ENCODE assay signal across 8 cellular contexts in genomic region chr17:76014100-76014924, GRCh38. TPM values are rescaled to one million over a fixed set of nuclear protein-coding genes. Genes with fewer than 3 reads are reported as not detected.
DNase-seq lines count a peak whose midpoint lies in the region; ATAC-seq and TF ChIP-seq lines count a peak whose summit lies in the region.

No MANE protein-coding gene starts in this region.

- peak overlapping the region; percentile 88 for H3K23ac ChIP-seq in neuronal stem cell (ENCODE audit: low read depth, low read length, poor library complexity)

- ATAC-seq in Panc1 (peak; percentile 91), HG03439 (IDR thresholded peaks at IDR 0.05; ENCODE audit: unreplicated experiment) (no peak)
- ATAC-seq in activated T-cell treated with anti-CD3 and anti-CD28 coated beads, Interleukin-2, amount 50 U/mL, for 4 hours = peak; percentile 98

- peak overlapping the region; percentile 82 for H2AK5ac ChIP-seq in neuronal stem cell (ENCODE audit: low read depth, low read length)

- in situ Hi-C loops in Panc1 (cut with HindIII; ENCODE audit: low pct_unique_long_range_greater_than_20kb, low sequenced_read_pairs) = no loop called here

- H3K4me1 Mint-ChIP-seq in activated T-cell treated with anti-CD3 and anti-CD28 coated beads, Interleukin-2, amount 50 U/mL, for 4 hours (ENCODE audit: low read depth) = peaks cover 5% of the 10 kb centered on the region

- no peaks in the 10 kb centered on the region for H3K9me3 Mint-ChIP-seq in activated T-cell treated with anti-CD3 and anti-CD28 coated beads, Interleukin-2, amount 50 U/mL, for 4 hours

- H2BK12ac ChIP-seq in neuronal stem cell (ENCODE audit: low read length) = no peak overlapping the region

- DNase-seq in GM04504 (ENCODE audit: low read depth) = peak; percentile 26
- peak; percentile 32 for DNase-seq in Panc1 (ENCODE audit: low read depth, low spot score)
- peak; percentile 75 for DNase-seq in activated T-cell treated with anti-CD3 and anti-CD28 coated beads, Interleukin-2, amount 50 U/mL, for 4 hours
- DNase-seq in fibroblast of peridontal ligament (ENCODE audit: extremely low read depth) = peak; percentile 53
- peak; percentile 76 for DNase-seq in neuronal stem cell (ENCODE audit: low spot score)
- DNase-seq in substantia nigra (lab: John Stamatoyannopoulos, UW) = peak in 30 of 49 donors; percentile 13 to 65 (median 40)

- no peak overlapping the region for H3K4ac ChIP-seq in neuronal stem cell (ENCODE audit: low read length)

- H2BK15ac ChIP-seq in neuronal stem cell (ENCODE audit: low read length) = peak overlapping the region; percentile 37

- CTCF ChIA-PET in Panc1 (lab: Charles Lee) = interaction anchor here (0.6 to 1.2 kb wide), 7 partner anchors 10 to 266 kb away, joined by 3 to 10 read pairs (median 3); partner anchors contain the start of gene EVPL

- no TSS peak for BruUV-seq in Panc1 (replicated peaks; lab: Mats Ljungman, UMichigan)

- H4K8ac ChIP-seq in neuronal stem cell (ENCODE audit: low read depth, low read length) = no peak overlapping the region

- H3K9me3 ChIP-seq in KOPT-K1 (ENCODE audit: insufficient read depth, low read length, poor library complexity, severe bottlenecking) (no peaks in the 10 kb centered on the region), Panc1 (ENCODE audit: control insufficient read depth, insufficient read depth, low read depth, low read length) (no peaks in the 10 kb centered on the region), neuronal stem cell (replicated peaks in 1 of 2; ENCODE audit: control insufficient read depth in 2 of 2, insufficient read depth in 1 of 2, low read depth in 1 of 2, low read length in 2 of 2) (no peaks in the 10 kb centered on the region)

- peak overlapping the region; percentile 91 for H2AFZ ChIP-seq in neuronal stem cell (ENCODE audit: low read length)

- H4K91ac ChIP-seq in neuronal stem cell (ENCODE audit: low read depth, low read length, poor library complexity) = no peak overlapping the region

- peak overlapping the region; percentile 0 for H2BK5ac ChIP-seq in neuronal stem cell (ENCODE audit: low read length)

- H3K4me1 ChIP-seq in Panc1 (ENCODE audit: control insufficient read depth, insufficient read depth, low read length) (no peaks in the 10 kb centered on the region), neuronal stem cell (ENCODE audit: control insufficient read depth in 2 of 2, insufficient read depth in 1 of 2, low read depth in 1 of 2, low read length in 2 of 2) (peaks cover 2 to 7% of the 10 kb centered on the region in 2 donors)

- peak overlapping the region; percentile 56 for H3K27ac ChIP-seq in KOPT-K1 (ENCODE audit: low read depth, low read length, poor library complexity, severe bottlenecking)
- H3K27ac ChIP-seq in Panc1 (ENCODE audit: low read length) = no peak overlapping the region
- H3K27ac ChIP-seq in neuronal stem cell (replicated peaks; ENCODE audit: low read length) = no peak overlapping the region
- H3K27ac ChIP-seq in substantia nigra (ENCODE audit: low read depth, low read length, poor library complexity, severe bottlenecking) = no peak overlapping the region

- H3K36me3 Mint-ChIP-seq in activated T-cell treated with anti-CD3 and anti-CD28 coated beads, Interleukin-2, amount 50 U/mL, for 4 hours (ENCODE audit: insufficient read depth) = no peaks in the 10 kb centered on the region

- no peak overlapping the region for H2BK120ac ChIP-seq in neuronal stem cell (ENCODE audit: low read depth, low read length)

- intact Hi-C loops in Panc1 (cut with micrococcal nuclease; ENCODE audit: unreplicated experiment) = no loop called here

- H3K4me3 Mint-ChIP-seq in activated T-cell treated with anti-CD3 and anti-CD28 coated beads, Interleukin-2, amount 50 U/mL, for 4 hours = no peak overlapping the region

- POLR2A ChIA-PET in Panc1 (lab: Charles Lee) = interaction anchor here (0.6 kb wide), 1 partner anchor 115 kb away, joined by 9 read pairs; no protein-coding TSS in a partner anchor

- no peaks in the 10 kb centered on the region for H3K27me3 Mint-ChIP-seq in activated T-cell treated with anti-CD3 and anti-CD28 coated beads, Interleukin-2, amount 50 U/mL, for 4 hours (ENCODE audit: low read depth)

- peak overlapping the region; percentile 86 for H3K18ac ChIP-seq in neuronal stem cell (ENCODE audit: low read length)

- no CpG with 5 or more reads among the region's 19 CpGs for WGBS in neuronal stem cell (ENCODE audit: extremely low coverage in 2 of 2, insufficient read length in 2 of 2, insufficient replicate concordance in 1 of 2), 2 donors

- H3K27me3 ChIP-seq in Panc1 (ENCODE audit: control insufficient read depth, insufficient read depth, low read length) (no peaks in the 10 kb centered on the region), neuronal stem cell (ENCODE audit: control insufficient read depth in 3 of 3, insufficient read depth in 3 of 3, low read depth in 1 of 3, low read length in 3 of 3) (peaks cover 0 to 36% (median 0%) of the 10 kb centered on the region in 3 experiments)

- peak; percentile 99 for TF ChIP-seq CTCF in Panc1 (IDR thresholded peaks at IDR 0.05)

- no peak overlapping the region for H3K14ac ChIP-seq in neuronal stem cell (ENCODE audit: low read length)

- H3K36me3 ChIP-seq in KOPT-K1 (ENCODE audit: insufficient read depth, low read length) = peaks cover 82% of the 10 kb centered on the region; the same call in 1 of the 2 replicates
- H3K36me3 ChIP-seq in Panc1 (ENCODE audit: control insufficient read depth, insufficient read depth, low read length) = no peaks in the 10 kb centered on the region
- H3K36me3 ChIP-seq in neuronal stem cell (replicated peaks in 1 of 2; ENCODE audit: control insufficient read depth in 2 of 2, insufficient read depth in 2 of 2, low read length in 2 of 2) = no peaks in the 10 kb centered on the region

- H3K9ac ChIP-seq in neuronal stem cell (ENCODE audit: low read depth, low read length, poor library complexity) = peak overlapping the region; percentile 30

- H3K4me3 ChIP-seq in Panc1 (ENCODE audit: low read depth in 2 of 2, low read length in 2 of 2) (no peak overlapping the region), neuronal stem cell (ENCODE audit: low read length in 2 of 2) (no peak overlapping the region)

- H3K79me1 ChIP-seq in neuronal stem cell (ENCODE audit: low read depth, low read length) = peaks cover under 1% of the 10 kb centered on the region

- H3K4me2 ChIP-seq in neuronal stem cell (ENCODE audit: insufficient read depth, low read length, poor library complexity, severe bottlenecking) = no peak overlapping the region

RNA-seq across cellular contexts. Expression of gene EVPL, which starts 12.8 kb away (rescaled TPM):
- 36.4 TPM for total RNA-seq in Panc1 (2021; ENCODE audit: unreplicated experiment)
- polyA plus RNA-seq in Panc1 (2012; ENCODE audit: insufficient read length) = 44.9 TPM
- under 1 TPM; 0.11 to 0.18 (median 0.11) TPM for total RNA-seq in activated T-cell treated with anti-CD3 and anti-CD28 coated beads, Interleukin-2, amount 50 U/mL, for 4 hours
- not detected for polyA plus RNA-seq in neuronal stem cell (2013, experiment 1 of 2)
- polyA plus RNA-seq in neuronal stem cell (2013, experiment 2 of 2) = not detected

RNA-seq across cellular contexts. Expression of gene CDK3, which starts 13.7 kb away (rescaled TPM):
- total RNA-seq in Panc1 (2021; ENCODE audit: unreplicated experiment) = 11.9 TPM
- 7.0 TPM for polyA plus RNA-seq in Panc1 (2012; ENCODE audit: insufficient read length)
- total RNA-seq in activated T-cell treated with anti-CD3 and anti-CD28 coated beads, Interleukin-2, amount 50 U/mL, for 4 hours = 1 to 10 TPM; 3.3 to 5.5 (median 3.8) TPM
- polyA plus RNA-seq in neuronal stem cell (2013, experiment 1 of 2) = 5.4 TPM
- 5.3 TPM for polyA plus RNA-seq in neuronal stem cell (2013, experiment 2 of 2)

RNA-seq across cellular contexts. Expression of gene TEN1, which starts 35.3 kb away (rescaled TPM):
- 41.3 TPM for total RNA-seq in Panc1 (2021; ENCODE audit: unreplicated experiment)
- polyA plus RNA-seq in Panc1 (2012; ENCODE audit: insufficient read length) = 57.2 TPM
- total RNA-seq in activated T-cell treated with anti-CD3 and anti-CD28 coated beads, Interleukin-2, amount 50 U/mL, for 4 hours = 10 to 100 TPM in 2 of 3 donors, 1 to 10 TPM in 1; 9.5 to 11.9 (median 10.8) TPM
- 8.7 TPM for polyA plus RNA-seq in neuronal stem cell (2013, experiment 1 of 2)
- polyA plus RNA-seq in neuronal stem cell (2013, experiment 2 of 2) = 8.1 TPM

RNA-seq across cellular contexts. Expression of gene ACOX1, which starts 35.3 kb away (rescaled TPM):
- 53.5 TPM for total RNA-seq in Panc1 (2021; ENCODE audit: unreplicated experiment)
- polyA plus RNA-seq in Panc1 (2012; ENCODE audit: insufficient read length) = 26.8 TPM
- total RNA-seq in activated T-cell treated with anti-CD3 and anti-CD28 coated beads, Interleukin-2, amount 50 U/mL, for 4 hours = 10 to 100 TPM; 29.6 to 36.5 (median 32.7) TPM
- 3.1 TPM for polyA plus RNA-seq in neuronal stem cell (2013, experiment 1 of 2)
- polyA plus RNA-seq in neuronal stem cell (2013, experiment 2 of 2) = 3.0 TPM

RNA-seq across cellular contexts. Expression of gene SRP68, which starts 58.0 kb away (rescaled TPM):
- total RNA-seq in Panc1 (2021; ENCODE audit: unreplicated experiment) = 100 TPM
- 93.8 TPM for polyA plus RNA-seq in Panc1 (2012; ENCODE audit: insufficient read length)
- 100 to 1,000 TPM in 2 of 3 donors, 10 to 100 TPM in 1; 88.4 to 114 (median 105) TPM for total RNA-seq in activated T-cell treated with anti-CD3 and anti-CD28 coated beads, Interleukin-2, amount 50 U/mL, for 4 hours
- polyA plus RNA-seq in neuronal stem cell (2013, experiment 1 of 2) = 51.0 TPM
- 51.5 TPM for polyA plus RNA-seq in neuronal stem cell (2013, experiment 2 of 2)

Comparison
In these comparisons a context has a peak if more than half of its experiments do, and no peak if none do; other contexts are left out.
1. DNase-seq: peak in every context shown above with its lines; median percentile 76 in neuronal stem cell; 75 in activated T-cell treated with anti-CD3 and anti-CD28 coated beads, Interleukin-2, amount 50 U/mL, for 4 hours; 53 in fibroblast of peridontal ligament; 40 in substantia nigra; 32 in Panc1; 26 in GM04504.
2. RNA of gene EVPL, which starts 12.8 kb away (total RNA-seq): 36.4 TPM in Panc1 (single experiment); 0.11 to 0.18 TPM in activated T-cell treated with anti-CD3 and anti-CD28 coated beads, Interleukin-2, amount 50 U/mL, for 4 hours; every median in the first group is over 10 times any median in the second.